In genomic region chr4:181030135-181030921, GRCh38 we compare ENCODE assay signal across 8 cellular contexts.
DNase-seq lines count a peak whose midpoint lies in the region; ATAC-seq and TF ChIP-seq lines count a peak whose summit lies in the region.
"Not testable (repeated sequence)": the region's sequence is repeated elsewhere in the genome, so short reads cannot be mapped to it uniquely, and the experiment has no call there.

No MANE protein-coding gene starts in this region.

- peaks cover 11% of the 10 kb centered on the region for H3K4me1 ChIP-seq in ACC112 (ENCODE audit: control insufficient read depth, insufficient read depth, low read length, unreplicated experiment)
- not testable (repeated sequence) for H3K4me1 ChIP-seq in IMR-90 (ENCODE audit: control insufficient read depth, insufficient read depth, low read length); adrenal gland (replicated peaks in 1 of 2)

- ATAC-seq in IMR-90 (ENCODE audit: low read depth): not testable (repeated sequence)

- intact Hi-C loops in IMR-90 (cut with micrococcal nuclease); adrenal gland (cut with DNase I): not testable (repeated sequence)

- CTCF ChIA-PET in IMR-90 (lab: Yijun Ruan, JAX): not testable (repeated sequence)

- H2BK5ac ChIP-seq in IMR-90 (ENCODE audit: low read depth, low read length, poor library complexity, severe bottlenecking): not testable (repeated sequence)

- H2AK5ac ChIP-seq in IMR-90 (ENCODE audit: low read depth, low read length): not testable (repeated sequence)

- dilution Hi-C loops in IMR-90 (cut with HindIII; ENCODE audit: low sequenced_read_pairs, unreplicated experiment): not testable (repeated sequence)

- not testable (repeated sequence) for H2AK9ac ChIP-seq in IMR-90 (replicated peaks; ENCODE audit: low read depth, low read length, poor library complexity)

- H3K79me2 ChIP-seq in ACC112 (ENCODE audit: control insufficient read depth, insufficient read depth, low read length, unreplicated experiment): not testable (repeated sequence)

- H4K5ac ChIP-seq in IMR-90 (ENCODE audit: low read depth, low read length): not testable (repeated sequence)

- not testable (repeated sequence) for TF ChIP-seq CTCF in IMR-90 (conservative IDR thresholded peaks at IDR 0.05; ENCODE audit: low read depth, low read length); adrenal gland (IDR thresholded peaks at IDR 0.05); choroid plexus epithelial cell (conservative IDR thresholded peaks at IDR 0.05; ENCODE audit: low read depth, low read length); fibroblast of the aortic adventitia (IDR thresholded peaks at IDR 0.05; ENCODE audit: insufficient read depth, low read length)

- not testable (repeated sequence) for H3K9me3 ChIP-seq in IMR-90 (ENCODE audit: control insufficient read depth, insufficient read depth, low read length); adrenal gland (replicated peaks in 1 of 3)

- H3K27ac ChIP-seq in ACC112 (ENCODE audit: low read depth, low read length): peak overlapping the region; percentile 74
- H3K27ac ChIP-seq in IMR-90 (ENCODE audit: insufficient read depth, low read length): not testable (repeated sequence)
- peak overlapping the region in 3 of 5 donors; percentile 23 to 67 (median 46) for H3K27ac ChIP-seq in adrenal gland

- WGBS in IMR-90 (ENCODE audit: extremely low coverage in 2 of 2, insufficient read length in 1 of 2), 2 experiments: 31% methylated on average over 9 of the region's 14 CpGs; no CpG with 5 or more reads in 1 of the 2 experiments
- 42 to 53% (median 46%) methylated on average over 14 of the region's 14 CpGs for WGBS in adrenal gland, 4 donors

- not testable (repeated sequence) for H4K8ac ChIP-seq in IMR-90 (ENCODE audit: low read depth in 2 of 2, low read length in 2 of 2)

- H3K14ac ChIP-seq in IMR-90 (replicated peaks; ENCODE audit: low read depth, low read length): peak overlapping the region; percentile 25; the same call in 1 of the 2 replicates

- in situ Hi-C loops in IMR-90 (cut with MboI; ENCODE audit: low sequenced_read_pairs): not testable (repeated sequence)

- H4K20me1 ChIP-seq in IMR-90 (ENCODE audit: insufficient read depth, low read length): not testable (repeated sequence)

- not testable (repeated sequence) for H2BK15ac ChIP-seq in IMR-90 (ENCODE audit: low read depth, low read length)

- H2AFZ ChIP-seq in ACC112 (ENCODE audit: low read length, unreplicated experiment): peak overlapping the region; percentile 28
- H2AFZ ChIP-seq in IMR-90 (replicated peaks; ENCODE audit: low read length, poor library complexity): not testable (repeated sequence)

- peak overlapping the region; percentile 53; the same call in 1 of the 2 replicates for H3K4me3 ChIP-seq in ACC112 (ENCODE audit: low read depth, low read length)
- not testable (repeated sequence) for H3K4me3 ChIP-seq in IMR-90 (ENCODE audit: insufficient read depth, low read depth, low read length); adrenal gland; choroid plexus epithelial cell (ENCODE audit: low read depth, low read length); fibroblast of the aortic adventitia (ENCODE audit: low read depth, low read length)

- not testable (repeated sequence) for H3K27me3 ChIP-seq in ACC112 (ENCODE audit: insufficient read depth, low read length); IMR-90 (ENCODE audit: control insufficient read depth, insufficient read depth, low read length); adrenal gland

- not testable (repeated sequence) for TF ChIP-seq RAD21 in IMR-90 (IDR thresholded peaks at IDR 0.05; ENCODE audit: low read length)

- not testable (repeated sequence) for H3K9me1 ChIP-seq in IMR-90 (ENCODE audit: insufficient read depth, low read length)

- not testable (repeated sequence) for H4K91ac ChIP-seq in IMR-90 (ENCODE audit: insufficient read depth, low read depth, low read length)

- not testable (repeated sequence) for H3K9ac ChIP-seq in IMR-90 (ENCODE audit: low read depth, low read length)

- H2BK120ac ChIP-seq in IMR-90 (ENCODE audit: low read depth, low read length): not testable (repeated sequence)

- TF ChIP-seq POLR2A in IMR-90 (IDR thresholded peaks at IDR 0.05; ENCODE audit: low read depth, low read length); adrenal gland (IDR thresholded peaks at IDR 0.05): not testable (repeated sequence)

- not testable (repeated sequence) for H3K79me1 ChIP-seq in IMR-90 (ENCODE audit: low read depth in 1 of 2, low read length in 2 of 2)

- BruUV-seq in IMR-90 (replicated peaks; lab: Mats Ljungman, UMichigan): not testable (repeated sequence)

- H3K18ac ChIP-seq in IMR-90 (ENCODE audit: low read depth, low read length): not testable (repeated sequence)

- H3K56ac ChIP-seq in IMR-90 (ENCODE audit: extremely low read depth, insufficient read depth, low read length): not testable (repeated sequence)

- POLR2A ChIA-PET in IMR-90 (lab: Charles Lee; ENCODE audit: unreplicated experiment): not testable (repeated sequence)

- not testable (repeated sequence) for H3K4me2 ChIP-seq in IMR-90 (ENCODE audit: low read depth, low read length)

- not testable (repeated sequence) for H3K23ac ChIP-seq in IMR-90 (ENCODE audit: low read depth, low read length)

- DNase-seq in EL: peak; percentile 11
- peak; percentile 73 for DNase-seq in IMR-90
- peak; percentile 87 to 95 (median 93) for DNase-seq in adrenal gland
- DNase-seq in choroid plexus epithelial cell (ENCODE audit: low read depth): peak; percentile 15
- DNase-seq in fibroblast of the aortic adventitia (ENCODE audit: low read depth): peak; percentile 92
- peak; percentile 70 for DNase-seq in occipital lobe (lab: John Stamatoyannopoulos, UW)
- peak; percentile 51 for DNase-seq in superior temporal gyrus (ENCODE audit: extremely low spot score)

- not testable (repeated sequence) for H3K36me3 ChIP-seq in ACC112 (ENCODE audit: insufficient read depth, low read length); IMR-90 (ENCODE audit: control insufficient read depth, insufficient read depth, low read length); adrenal gland (replicated peaks in 1 of 2)

- not testable (repeated sequence) for H2BK20ac ChIP-seq in IMR-90 (ENCODE audit: low read depth, low read length)

- H3K4ac ChIP-seq in IMR-90 (ENCODE audit: low read depth, low read length): not testable (repeated sequence)

TF ChIP-seq in IMR-90, 13 proteins besides CTCF, POLR2A, EP300 and RAD21:
- TF ChIP-seq MAFK (IDR thresholded peaks at IDR 0.05; ENCODE audit: low read depth, low read length): 0 out of 2 replicates have a peak, but pooled peaks have one; percentile 32

Comparison
In these comparisons a context has a peak if more than half of its experiments do, and no peak if none do; other contexts are left out.
1. DNase-seq: peak in every context shown above with its lines; median percentile 93 in adrenal gland; 92 in fibroblast of the aortic adventitia; 73 in IMR-90; 70 in occipital lobe; 51 in superior temporal gyrus; 15 in choroid plexus epithelial cell; 11 in EL.